ENCODE assay signal across 16 cellular contexts in the genomic region with DNA sequence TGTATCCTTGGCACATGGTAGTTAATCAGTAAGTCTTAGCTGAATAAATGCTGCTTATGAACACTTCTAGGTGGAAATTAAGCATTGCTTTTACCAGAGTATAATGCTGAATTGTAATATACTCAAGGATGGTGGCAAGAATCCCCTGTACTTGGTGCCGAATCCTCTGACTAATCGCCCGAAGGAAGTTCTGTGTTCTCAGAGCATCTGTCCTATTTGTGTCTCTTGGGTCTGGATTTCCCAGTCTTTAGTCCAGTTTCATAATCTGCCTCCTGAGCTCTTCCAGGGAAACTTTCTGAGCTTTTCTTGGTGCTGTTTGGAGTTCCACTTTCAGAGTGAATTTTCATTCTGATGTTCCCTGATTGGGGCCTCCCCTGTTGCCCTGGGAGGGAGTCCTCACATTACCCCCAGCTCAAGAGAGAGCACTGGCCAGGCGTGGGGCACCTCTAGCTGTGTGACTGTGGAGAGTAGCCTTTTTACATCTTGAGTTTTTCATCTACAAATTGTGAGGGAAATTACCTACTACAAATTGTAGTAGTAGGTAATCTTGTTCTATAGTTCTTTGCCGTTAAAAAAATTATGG.
"Had no signal": no experiment of that assay in that cellular context is flagged by ENCODE, and none has a peak within 500 bp of the region (broad histone marks: within the 10 kb centered on the region; RNA-seq: fewer than 3 reads in every experiment).

No MANE protein-coding gene starts in this region.

- DNase-seq: activated B cell treated with CpG ODN at 0.5 μM for 24 hours; activated CD4-positive, alpha-beta T cell treated with anti-CD3 and anti-CD28 coated beads for 48 hours; activated CD8-positive, alpha-beta T cell treated with anti-CD3 and anti-CD28 coated beads for 36 hours; activated effector memory CD4-positive, alpha-beta T cell treated with anti-CD3 and anti-CD28 coated beads, Interleukin-2, amount 50 U/mL, for 16 hours; activated T-cell treated with anti-CD3 and anti-CD28 coated beads, Interleukin-2, amount 50 U/mL, for 4 hours; erythroblast; foreskin keratinocyte; head of caudate nucleus; naive thymus-derived CD8-positive, alpha-beta T cell; posterior cingulate gyrus; testis had no signal

- H3K27ac ChIP-seq: breast epithelium, foreskin keratinocyte, neutrophil had no signal

- H3K4me3 ChIP-seq: breast epithelium, smooth muscle cell, testis had no signal

- H3K4me2 ChIP-seq: smooth muscle cell had no signal

- H3K27me3 ChIP-seq: breast epithelium, foreskin keratinocyte, neutrophil, testis had no signal

- H3K36me3 ChIP-seq: breast epithelium, neutrophil had no signal

- H3K4me1 ChIP-seq: breast epithelium, foreskin keratinocyte, testis had no signal

- FAIRE-seq: urothelium cell line had no signal

- H3K9me3 ChIP-seq: breast epithelium, neutrophil, testis had no signal

- ATAC-seq: activated CD8-positive, alpha-beta T cell treated with anti-CD3 and anti-CD28 coated beads for 36 hours; activated T-cell treated with anti-CD3 and anti-CD28 coated beads, Interleukin-2, amount 50 U/mL, for 4 hours; foreskin keratinocyte; left lobe of liver; naive thymus-derived CD8-positive, alpha-beta T cell had no signal
